In genomic region chr4:95510145-95510544, GRCh38 we compare ENCODE assay signal across 8 cellular contexts. TPM values are rescaled to one million over a fixed set of nuclear protein-coding genes. Genes with fewer than 3 reads are reported as not detected.
DNase-seq lines count a peak whose midpoint lies in the region; ATAC-seq, FAIRE-seq and TF ChIP-seq lines count a peak whose summit lies in the region.

No MANE protein-coding gene starts in this region.

- H3K36me3 ChIP-seq in KMS-11 (ENCODE audit: insufficient read depth) (no peaks in the 10 kb centered on the region), GM12878 (ENCODE audit: control insufficient read depth in 2 of 2, insufficient read depth in 2 of 2, low read length in 1 of 2) (no peaks in the 10 kb centered on the region)

- no peak for TF ChIP-seq POLR2A in GM12878 (IDR thresholded peaks at IDR 0.05; ENCODE audit: low read depth, low read length)

- H4K20me1 ChIP-seq in KMS-11 (ENCODE audit: insufficient read depth) = no peaks in the 10 kb centered on the region
- no peaks in the 10 kb centered on the region for H4K20me1 ChIP-seq in GM12878 (ENCODE audit: control insufficient read depth, insufficient read depth)

- H3K36me3 Mint-ChIP-seq in mesothelial cell of epicardium = peaks cover 4% of the 10 kb centered on the region

- CTCF ChIA-PET in GM12878 (lab: Yijun Ruan, JAX) = interaction anchor here (0.6 to 7.4 kb wide), 21 partner anchors 9 to 843 kb away, joined by 3 to 87 read pairs (median 5); partner anchors contain the start of gene UNC5C

- H3K4me1 ChIP-seq in KMS-11 (ENCODE audit: low read depth, poor library complexity, severe bottlenecking) (peaks cover 10% of the 10 kb centered on the region), GM12878 (ENCODE audit: control insufficient read depth, insufficient read depth, low read length) (no peaks in the 10 kb centered on the region)

- H3K9me3 Mint-ChIP-seq in mesothelial cell of epicardium = no peaks in the 10 kb centered on the region

- H3K27ac ChIP-seq in KMS-11 = no peak overlapping the region
- no peak overlapping the region for H3K27ac ChIP-seq in GM12878 (ENCODE audit: control insufficient read depth, insufficient read depth)

- H3K79me2 ChIP-seq in KMS-11 (ENCODE audit: insufficient read depth, low read depth) (no peaks in the 10 kb centered on the region), GM12878 (ENCODE audit: control insufficient read depth, insufficient read depth, low read length) (no peaks in the 10 kb centered on the region)

- WGBS in GM12878 (ENCODE audit: insufficient coverage, insufficient replicate concordance, low lambda C conversion rate, missing lambda C conversion rate) = 0% methylated on average over 2 of the region's 2 CpGs

- H2AFZ ChIP-seq in KMS-11 (ENCODE audit: low read depth) (no peak overlapping the region), GM12878 (ENCODE audit: control insufficient read depth, low read depth, low read length) (no peak overlapping the region)

- H3K27me3 Mint-ChIP-seq in mesothelial cell of epicardium (ENCODE audit: low read depth) = no peaks in the 10 kb centered on the region

- H3K4me2 ChIP-seq in KMS-11 = no peak overlapping the region
- no peak overlapping the region for H3K4me2 ChIP-seq in GM12878 (ENCODE audit: control insufficient read depth, insufficient read depth)

- no peaks in the 10 kb centered on the region for H3K9me3 ChIP-seq in GM12878 (replicated peaks; ENCODE audit: control insufficient read depth, insufficient read depth, low read length)

- SMC1A ChIA-PET in GM12878 (lab: Charles Lee; ENCODE audit: uncharacterized antibody, unreplicated experiment) = interaction anchor here (0.6 to 7.6 kb wide), 17 partner anchors 9 to 527 kb away, joined by 3 to 89 read pairs (median 4); partner anchors contain the start of gene UNC5C

- peak; percentile 72 for TF ChIP-seq CTCF in KMS-11 (conservative IDR thresholded peaks at IDR 0.05; ENCODE audit: low read depth, low read length)
- peak; percentile 46 to 62 (median 53) for TF ChIP-seq CTCF in GM12878 (IDR thresholded peaks at IDR 0.05 in 2 of 3, conservative IDR thresholded peaks at IDR 0.05 in 1 of 3; ENCODE audit: control insufficient read depth in 2 of 3, extremely low read depth in 1 of 3, insufficient read depth in 1 of 3, low read depth in 3 of 3, low read length in 3 of 3)
- TF ChIP-seq CTCF in mesothelial cell of epicardium (IDR thresholded peaks at IDR 0.05; ENCODE audit: unreplicated experiment) = peak; percentile 74

- H3K9ac ChIP-seq in KMS-11 (no peak overlapping the region), GM12878 (ENCODE audit: control insufficient read depth, insufficient read depth, low read length) (no peak overlapping the region)

- TF ChIP-seq RAD21 in GM12878 (IDR thresholded peaks at IDR 0.05; ENCODE audit: insufficient read depth, low read depth, low read length) = peak; percentile 55

- H3K4me3 ChIP-seq in KMS-11 (IDR thresholded peaks at IDR 0.05; ENCODE audit: insufficient read depth, low read depth, low read length) (no peak overlapping the region), GM12878 (no peak overlapping the region)

- BruUV-seq in GM12878 (replicated peaks; lab: Mats Ljungman, UMichigan) = no TSS peak

- intact Hi-C loops in GM12878 (cut with micrococcal nuclease; ENCODE audit: unreplicated experiment) = loop anchor here (1.0 kb wide), 1 partner anchor 34 kb away; no protein-coding TSS in a partner anchor

- H3K27ac Mint-ChIP-seq in mesothelial cell of epicardium = no peak overlapping the region

- ATAC-seq in GM12878 = peak; percentile 81
- ATAC-seq in GM21576 (IDR thresholded peaks at IDR 0.05; ENCODE audit: unreplicated experiment) = no peak

- DNase-seq in GM03348 (ENCODE audit: low spot score) = peak; percentile 12
- no peak for DNase-seq in GM12878 (ENCODE audit: low read depth, low spot score)
- DNase-seq in mesothelial cell of epicardium (ENCODE audit: low spot score in 2 of 2, unreplicated experiment in 2 of 2) = no peak
- no peak for DNase-seq in AG20443 (ENCODE audit: low spot score)
- no peak for DNase-seq in effector CD8-positive, alpha-beta T cell (lab: John Stamatoyannopoulos, UW)
- no peak for DNase-seq in activated effector memory CD4-positive, alpha-beta T cell treated with Interleukin-2 at 50 U/mL for 16 hours

- RAD21 ChIA-PET in GM12878 (lab: Charles Lee; ENCODE audit: unreplicated experiment) = interaction anchor here (0.6 to 6.9 kb wide), 15 partner anchors 10 to 526 kb away, joined by 3 to 63 read pairs (median 4); partner anchors contain the start of gene UNC5C

- no peak for TF ChIP-seq EP300 in GM12878 (IDR thresholded peaks at IDR 0.05; ENCODE audit: borderline replicate concordance in 1 of 2, control insufficient read depth in 1 of 2, low read depth in 2 of 2, low read length in 2 of 2)

- peaks cover 40% of the 10 kb centered on the region for H3K4me1 Mint-ChIP-seq in mesothelial cell of epicardium

- H3K4me3 Mint-ChIP-seq in mesothelial cell of epicardium = no peak overlapping the region

- in situ Hi-C loops in GM12878 (cut with MboI) = no loop called here

- POLR2A ChIA-PET in GM12878 (lab: Charles Lee) = interaction anchor here (1.7 kb wide), 1 partner anchor 14 kb away, joined by 4 read pairs; no protein-coding TSS in a partner anchor

- FAIRE-seq in GM12878 (lab: Jason Lieb, UNC) = no peak

- no peaks in the 10 kb centered on the region for H3K27me3 ChIP-seq in KMS-11 (ENCODE audit: insufficient read depth, low read depth)
- H3K27me3 ChIP-seq in GM12878 (replicated peaks in 1 of 2; ENCODE audit: control insufficient read depth in 2 of 2, insufficient read depth in 2 of 2, low read length in 1 of 2) = no peaks in the 10 kb centered on the region

TF ChIP-seq in GM12878, 131 proteins besides CTCF, POLR2A, EP300 and RAD21:
- TF ChIP-seq ZNF592 (IDR thresholded peaks at IDR 0.05) = peak; percentile 55; the same call in 1 of the 2 replicates
- peak; percentile 68; the same call in 1 of the 2 replicates for TF ChIP-seq SMC3 (IDR thresholded peaks at IDR 0.05; ENCODE audit: borderline replicate concordance, low read length)
- no peak for TF ChIP-seq SMAD1 (IDR thresholded peaks at IDR 0.05; ENCODE audit: low read depth, partially characterized antibody)
TF ChIP-seq in GM12878: peak in this region for 2.

RNA-seq across cellular contexts. Expression of gene UNC5C, which starts 38.6 kb away (rescaled TPM):
- 1.3 and 2.3 TPM in 2 replicates for total RNA-seq in GM12878 (2013; cell fraction: nucleolus; rRNA removed)
- 0.11 and 0.27 TPM in 2 replicates for total RNA-seq in GM12878 (2014; rRNA removed)
- total RNA-seq in GM12878 (2014; rRNA removed; fragmentation: Illumina TruSeq; extraction: Trizol) = 0.13 and 0.18 TPM in 2 replicates
- 0.48 and 0.64 TPM in 2 replicates for total RNA-seq in GM12878 (2021)
- polyA plus RNA-seq in GM12878 (2011; ENCODE audit: low read depth) = not detected
- 1.5 and 2.0 TPM in 2 replicates for polyA plus RNA-seq in GM12878 (2011; rRNA removed)
- 2.6 and 3.1 TPM in 2 replicates for polyA plus RNA-seq in GM12878 (2011; cell fraction: cytosol; rRNA removed)
- 5.9 TPM in 2 replicates for polyA plus RNA-seq in GM12878 (2011; cell fraction: nucleus; rRNA removed)
- 0.06 TPM in 1 of 2 replicates, not detected in the other for polyA plus RNA-seq in GM12878 (2012)
- polyA plus RNA-seq in GM12878 (2014; fragmentation: Illumina TruSeq; extraction: Trizol) = 0.03 and 0.15 TPM in 2 replicates
- polyA plus RNA-seq in GM12878 (2014; fragmentation: Nextera tagmentation; extraction: Ambion mirVana) = under 1 TPM in 1 of 2 experiments, not detected in 1; 0.02 TPM
- 0.13 and 0.20 TPM in 2 replicates for polyA plus RNA-seq in GM12878 (2014; rRNA removed)
- under 1 TPM; 0.13 to 0.36 TPM for polyA plus RNA-seq in GM12878 (2016; fragmentation: Nextera tagmentation; extraction: Ambion mirVana)
- polyA minus RNA-seq in GM12878 (2011; rRNA and poly(A)+ RNA removed) = 6.2 and 7.4 TPM in 2 replicates
- 1.1 and 2.6 TPM in 2 replicates for polyA minus RNA-seq in GM12878 (2011; cell fraction: cytosol; rRNA and poly(A)+ RNA removed)
- 11.8 and 26.1 TPM in 2 replicates for polyA minus RNA-seq in GM12878 (2011; cell fraction: nucleus; rRNA and poly(A)+ RNA removed)
- 76.7 to 77.9 TPM (median 77.1 TPM) in 3 replicates for total RNA-seq in mesothelial cell of epicardium

Comparison
In these comparisons a context has a peak if more than half of its experiments do, and no peak if none do; other contexts are left out.
1. RNA of gene UNC5C, which starts 38.6 kb away (total RNA-seq): 76.7 to 77.9 TPM in mesothelial cell of epicardium; 0.11 to 2.3 TPM in GM12878; every median in the first group is over 10 times any median in the second.
2. Peak in every context shown above with its lines, with median percentiles within 50 percentile points of each other: CTCF ChIP-seq.